19 cellular contexts compared by ENCODE assay signal in the genomic region with DNA sequence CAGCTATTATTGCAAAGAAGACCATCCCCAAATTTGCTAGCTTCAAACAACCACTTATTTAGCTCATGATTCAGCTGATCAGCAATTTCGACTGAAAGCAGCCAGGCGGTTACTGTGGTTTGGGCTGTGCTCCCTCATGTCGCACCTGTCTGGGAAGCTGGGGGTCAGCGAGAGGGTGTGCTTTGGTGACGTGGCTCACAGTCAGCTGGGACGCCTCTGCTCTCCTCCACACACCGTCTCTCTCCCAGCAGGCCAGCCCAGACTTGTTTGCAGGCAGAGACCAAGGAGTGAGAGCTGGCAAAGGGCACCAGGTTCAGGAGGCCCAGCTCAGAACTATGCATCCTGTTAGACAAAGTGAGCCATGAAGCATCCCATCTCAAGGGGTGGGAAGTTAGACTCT.
A peak's percentile ranks its signal among the peaks of the same experiment; 100 is the strongest.
DNase-seq lines count a peak whose midpoint lies in the region; ATAC-seq, FAIRE-seq and TF ChIP-seq lines count a peak whose summit lies in the region.
"Had no signal": no experiment of that assay in that cellular context is flagged by ENCODE, and none has a peak within 500 bp of the region (broad histone marks: within the 10 kb centered on the region; RNA-seq: fewer than 3 reads in every experiment).

No MANE protein-coding gene starts in this region.

- H2AFZ ChIP-seq in HepG2 (ENCODE audit: low read length) (no peak overlapping the region), MM.1S (ENCODE audit: low read length) (no peak overlapping the region)
- H2AFZ ChIP-seq: PC-9 had no signal

- H3K27ac ChIP-seq in HepG2 (ENCODE audit: extremely low read length, insufficient read depth, low read length) (no peak overlapping the region), right lobe of liver (no peak overlapping the region), MM.1S (ENCODE audit: low read length) (peak overlapping the region; percentile 98)
- H3K27ac ChIP-seq: ascending aorta, PC-9 had no signal

- H3K9ac ChIP-seq in HepG2 (ENCODE audit: insufficient read depth, low read depth, low read length) (no peak overlapping the region), MM.1S (ENCODE audit: low read length) (peak overlapping the region; percentile 89)

- H4K20me1 ChIP-seq in HepG2 (ENCODE audit: insufficient read depth, low read length) (no peaks in the 10 kb centered on the region), MM.1S (ENCODE audit: insufficient read depth, low read length) (no peaks in the 10 kb centered on the region)

- TF ChIP-seq CTCF in HepG2 (CRISPR knock-in tag; IDR thresholded peaks at IDR 0.05) = no peak
- TF ChIP-seq CTCF in right lobe of liver (IDR thresholded peaks at IDR 0.05) = no peak
- no peak for TF ChIP-seq CTCF in MM.1S (IDR thresholded peaks at IDR 0.05; ENCODE audit: low read length)
- peak; percentile 5 for TF ChIP-seq CTCF in epithelial cell of esophagus (IDR thresholded peaks at IDR 0.05; ENCODE audit: insufficient read depth, low read depth, low read length, missing control alignments)

- BruUV-seq in HepG2 (replicated peaks; lab: Mats Ljungman, UMichigan) = no TSS peak

- POLR2A ChIA-PET in HepG2 (lab: Yijun Ruan, JAX) = no interaction called here

- H3K4me1 ChIP-seq in HepG2 (ENCODE audit: insufficient read depth, low read length) (no peaks in the 10 kb centered on the region), right lobe of liver (no peaks in the 10 kb centered on the region), MM.1S (ENCODE audit: low read length) (peaks cover 64% of the 10 kb centered on the region)
- H3K4me1 ChIP-seq: ascending aorta had no signal

- no peak for FAIRE-seq in HepG2 (lab: Jason Lieb, UNC)
- FAIRE-seq: frontal cortex, GM12891, K562 had no signal

- intact Hi-C loops in HepG2 (cut with micrococcal nuclease; ENCODE audit: unreplicated experiment) (no loop called here), right lobe of liver (cut with DNase I) (no loop called here)

- H3K79me2 ChIP-seq in HepG2 (ENCODE audit: insufficient read depth, low read length) (no peaks in the 10 kb centered on the region), MM.1S (ENCODE audit: low read length) (no peaks in the 10 kb centered on the region)

- TF ChIP-seq EP300 in HepG2 (IDR thresholded peaks at IDR 0.05; ENCODE audit: low read depth in 2 of 2, low read length in 2 of 2) (no peak), HepG2 (CRISPR knock-in tag; IDR thresholded peaks at IDR 0.05; ENCODE audit: borderline replicate concordance) (no peak)

- in situ Hi-C loops in HepG2 (cut with HindIII; ENCODE audit: extremely low pct_ligation_motif_present, low pct_unique_long_range_greater_than_20kb) = no loop called here

- no peak overlapping the region for H3K4me2 ChIP-seq in HepG2 (ENCODE audit: low read depth, low read length)
- H3K4me2 ChIP-seq in MM.1S (ENCODE audit: low read depth, low read length) = peak overlapping the region; percentile 53

- CTCF ChIA-PET in HepG2 (lab: Yijun Ruan, JAX; ENCODE audit: low intra/inter-chr PET ratio, low total read pairs) = no interaction called here

- H3K4me3 ChIP-seq in HepG2 (replicated peaks in 1 of 3; ENCODE audit: insufficient read depth in 1 of 3, low read depth in 2 of 3, low read length in 3 of 3) (no peak overlapping the region), right lobe of liver (no peak overlapping the region), MM.1S (ENCODE audit: low read length) (peak overlapping the region; percentile 6; the same call in 1 of the 2 replicates), epithelial cell of esophagus (ENCODE audit: low read length) (no peak overlapping the region)
- H3K4me3 ChIP-seq: ascending aorta, K562, PC-9 had no signal

- H3K27me3 ChIP-seq in HepG2 (ENCODE audit: control insufficient read depth in 1 of 2, insufficient read depth in 2 of 2, low read length in 2 of 2) = peaks cover 1 to 22% of the 10 kb centered on the region in 2 experiments; a peak in 3 of 5 replicates
- H3K27me3 ChIP-seq in right lobe of liver = no peaks in the 10 kb centered on the region
- H3K27me3 ChIP-seq in MM.1S (replicated peaks; ENCODE audit: insufficient read depth, low read length) = no peaks in the 10 kb centered on the region
- H3K27me3 ChIP-seq: ascending aorta had no signal

- peaks cover 33% of the 10 kb centered on the region for H3F3A ChIP-seq in MM.1S (ENCODE audit: insufficient read depth, low read length)

- DNase-seq in HepG2 (ENCODE audit: low spot score) (no peak), right lobe of liver (no peak), MM.1S (peak; percentile 99), epithelial cell of esophagus (ENCODE audit: low read depth) (peak; percentile 100), ureter (ENCODE audit: low spot score) (peak; percentile 89), T-helper 9 cell (no peak)
- no peak for DNase-seq in stimulated activated CD4-positive, alpha-beta T cell treated with anti-CD3 and anti-CD28 coated beads, Interleukin-2, amount 100 ng/mL, for 48 hours
- DNase-seq in activated CD4-positive, alpha-beta T cell treated with anti-CD3 and anti-CD28 coated beads for 1 hour = no peak
- DNase-seq: activated CD4-positive, alpha-beta T cell treated with anti-CD3 and anti-CD28 coated beads, Interleukin-2, amount 50 U/mL, for 1 hour; H9; NCI-H1930; stimulated activated CD4-positive, alpha-beta T cell treated with anti-CD3 and anti-CD28 coated beads, Interleukin-2, amount 100 ng/mL, for 24 hours; stimulated activated naive B cell treated with anti-CD40 and anti-IgM and Interleukin-4, amounts not matched to agents 10 μg/mL and 1 μg/mL and 100 μg/mL, for 72 hours; T-helper 17 cell had no signal

- H3K9me3 ChIP-seq in HepG2 (ENCODE audit: low read length) (no peaks in the 10 kb centered on the region), right lobe of liver (no peaks in the 10 kb centered on the region), MM.1S (replicated peaks; ENCODE audit: insufficient read depth, low read length) (no peaks in the 10 kb centered on the region)
- H3K9me3 ChIP-seq: ascending aorta had no signal

- no peaks in the 10 kb centered on the region for H3K9me2 ChIP-seq in MM.1S (replicated peaks; ENCODE audit: insufficient read depth, low read length)

- no peak for TF ChIP-seq POLR2A in HepG2 (IDR thresholded peaks at IDR 0.05; ENCODE audit: insufficient read depth in 1 of 2, low read depth in 2 of 2, low read length in 2 of 2)
- TF ChIP-seq POLR2A in right lobe of liver (IDR thresholded peaks at IDR 0.05) = no peak

- WGBS in HepG2 (ENCODE audit: low lambda C conversion rate) = 44% methylated on average over 7 of the region's 7 CpGs
- 50% methylated on average over 1 of the region's 7 CpGs for WGBS in right lobe of liver (ENCODE audit: insufficient coverage, low coverage, low lambda C conversion rate, missing lambda C conversion rate)

- TF ChIP-seq RAD21 in HepG2 (CRISPR knock-in tag; IDR thresholded peaks at IDR 0.05) = no peak

- H3K36me3 ChIP-seq in HepG2 (replicated peaks in 1 of 2; ENCODE audit: control insufficient read depth in 1 of 2, insufficient read depth in 2 of 2, low read length in 2 of 2) (no peaks in the 10 kb centered on the region), right lobe of liver (no peaks in the 10 kb centered on the region), MM.1S (replicated peaks; ENCODE audit: insufficient read depth, low read length) (no peaks in the 10 kb centered on the region)
- H3K36me3 ChIP-seq: ascending aorta had no signal

- ATAC-seq in HepG2 (no peak), right lobe of liver (no peak)
- ATAC-seq: K562, T-helper 17 cell had no signal

TF ChIP-seq in HepG2, 621 proteins besides CTCF, POLR2A, EP300 and RAD21:
- no peak for TF ChIP-seq ZNF230 (CRISPR knock-in tag; IDR thresholded peaks at IDR 0.05)
- peak; percentile 11; the same call in 1 of the 2 replicates for TF ChIP-seq GABPA (IDR thresholded peaks at IDR 0.05; ENCODE audit: low read depth, low read length)
- no peak for TF ChIP-seq GABPA (CRISPR knock-in tag; IDR thresholded peaks at IDR 0.05; ENCODE audit: low read depth)
- TF ChIP-seq ZNF350 (CRISPR knock-in tag; IDR thresholded peaks at IDR 0.05; ENCODE audit: borderline replicate concordance, low read depth) = no peak
- TF ChIP-seq NKX3-1 (CRISPR knock-in tag; IDR thresholded peaks at IDR 0.05) = no peak
- no peak for TF ChIP-seq KAT8 (CRISPR knock-in tag; IDR thresholded peaks at IDR 0.05)
TF ChIP-seq in HepG2: peak in this region for 1.

Comparison
In these comparisons a context has a peak if more than half of its experiments do, and no peak if none do; other contexts are left out.
1. DNase-seq: peak in MM.1S (single experiment), epithelial cell of esophagus (single experiment) and ureter (single experiment); none in HepG2 (single experiment), right lobe of liver (0 of 3), T-helper 9 cell (single experiment), stimulated activated CD4-positive, alpha-beta T cell treated with anti-CD3 and anti-CD28 coated beads, Interleukin-2, amount 100 ng/mL, for 48 hours (0 of 2) and activated CD4-positive, alpha-beta T cell treated with anti-CD3 and anti-CD28 coated beads for 1 hour (single experiment).